In genomic region chr10:132515811-132516726, GRCh38 we compare ENCODE assay signal across 11 cellular contexts. TPM values are rescaled to one million over a fixed set of nuclear protein-coding genes. Genes with fewer than 3 reads are reported as not detected.
A peak's percentile ranks its signal among the peaks of the same experiment; 100 is the strongest.
DNase-seq lines count a peak whose midpoint lies in the region; ATAC-seq and TF ChIP-seq lines count a peak whose summit lies in the region.
"Had no signal": no experiment of that assay in that cellular context is flagged by ENCODE, and none has a peak within 500 bp of the region (broad histone marks: within the 10 kb centered on the region; RNA-seq: fewer than 3 reads in every experiment).

No MANE protein-coding gene starts in this region.

- ATAC-seq in HG02870 (IDR thresholded peaks at IDR 0.05; ENCODE audit: unreplicated experiment) (no peak), GM18858 (IDR thresholded peaks at IDR 0.05; ENCODE audit: unreplicated experiment) (no peak), HG03175 (IDR thresholded peaks at IDR 0.05; ENCODE audit: unreplicated experiment) (no peak)
- ATAC-seq: naive thymus-derived CD4-positive, alpha-beta T cell had no signal

- intact Hi-C loops in left ventricle myocardium inferior (cut with micrococcal nuclease) = no loop called here

- DNase-seq in NB4 (ENCODE audit: low read depth) (peak; percentile 96), left ventricle myocardium inferior (no peak), progenitor cell of endocrine pancreas (ENCODE audit: low spot score, unreplicated experiment) (no peak), HK-2 (ENCODE audit: unreplicated experiment) (no peak)
- DNase-seq: CD4-positive, CD25-positive, alpha-beta regulatory T cell; naive thymus-derived CD4-positive, alpha-beta T cell; NCI-H82 had no signal

- H3K27ac Mint-ChIP-seq in progenitor cell of endocrine pancreas = peak overlapping the region; percentile 94
- H3K27ac Mint-ChIP-seq: CD4-positive, CD25-positive, alpha-beta regulatory T cell; naive thymus-derived CD4-positive, alpha-beta T cell had no signal

- H3K4me1 Mint-ChIP-seq in progenitor cell of endocrine pancreas (ENCODE audit: low read depth) = peaks cover 20% of the 10 kb centered on the region

- TF ChIP-seq CTCF in NB4 (IDR thresholded peaks at IDR 0.05; ENCODE audit: low read depth, low read length) (no peak), left ventricle myocardium inferior (IDR thresholded peaks at IDR 0.05; ENCODE audit: borderline replicate concordance) (no peak), progenitor cell of endocrine pancreas (IDR thresholded peaks at IDR 0.05; ENCODE audit: unreplicated experiment) (no peak)

- peak overlapping the region in 7 of 11 experiments; percentile 29 to 82 (median 72); a peak in 14 of 22 replicates for H3K27ac ChIP-seq in BLaER1 treated with 17β-estradiol and CSF1 and Interleukin-3, amounts not matched to agents 10 nM and 100 nM
- H3K27ac ChIP-seq in left ventricle myocardium inferior (replicated peaks) = peak overlapping the region; percentile 97

- no peaks in the 10 kb centered on the region for H3K9me3 Mint-ChIP-seq in progenitor cell of endocrine pancreas (ENCODE audit: low read depth)

- H3K9me3 ChIP-seq in BLaER1 treated with 17β-estradiol and CSF1 and Interleukin-3, amounts not matched to agents 10 nM and 100 nM (replicated peaks in 1 of 11) = no peaks in the 10 kb centered on the region
- no peaks in the 10 kb centered on the region for H3K9me3 ChIP-seq in left ventricle myocardium inferior (replicated peaks)

- no peak overlapping the region for H3K4me3 Mint-ChIP-seq in progenitor cell of endocrine pancreas (ENCODE audit: low read depth)
- H3K4me3 Mint-ChIP-seq: CD4-positive, CD25-positive, alpha-beta regulatory T cell; naive thymus-derived CD4-positive, alpha-beta T cell had no signal

- TF ChIP-seq POLR2A in NB4 (IDR thresholded peaks at IDR 0.05; ENCODE audit: extremely low read depth, insufficient read length) = no peak

- H3K9ac ChIP-seq in BLaER1 treated with 17β-estradiol and CSF1 and Interleukin-3, amounts not matched to agents 10 nM and 100 nM = peak overlapping the region in 7 of 11 experiments; percentile 29 to 72 (median 64); a peak in 13 of 22 replicates

- no peaks in the 10 kb centered on the region for H3K36me3 Mint-ChIP-seq in progenitor cell of endocrine pancreas (ENCODE audit: insufficient read depth)
- H3K36me3 Mint-ChIP-seq: CD4-positive, CD25-positive, alpha-beta regulatory T cell had no signal

- H3K4me3 ChIP-seq in BLaER1 treated with 17β-estradiol and CSF1 and Interleukin-3, amounts not matched to agents 10 nM and 100 nM = peak overlapping the region in 3 of 10 experiments; percentile 10 to 29 (median 12); a peak in 3 of 20 replicates
- H3K4me3 ChIP-seq in NB4 (ENCODE audit: low read depth, low read length) (no peak overlapping the region), left ventricle myocardium inferior (peak overlapping the region; percentile 64)

- H3K27me3 ChIP-seq in BLaER1 treated with 17β-estradiol and CSF1 and Interleukin-3, amounts not matched to agents 10 nM and 100 nM = peaks cover 0 to 46% (median 0%) of the 10 kb centered on the region in 11 experiments; a peak in 4 of 22 replicates
- no peaks in the 10 kb centered on the region for H3K27me3 ChIP-seq in left ventricle myocardium inferior (ENCODE audit: low read depth)

- H3K4me1 ChIP-seq in BLaER1 treated with 17β-estradiol and CSF1 and Interleukin-3, amounts not matched to agents 10 nM and 100 nM = peaks cover 54 to 71% (median 68%) of the 10 kb centered on the region in 10 experiments
- peaks cover 79% of the 10 kb centered on the region for H3K4me1 ChIP-seq in left ventricle myocardium inferior

- H3K27me3 Mint-ChIP-seq in progenitor cell of endocrine pancreas = peaks cover 18% of the 10 kb centered on the region

- peaks cover 0 to 33% (median 0%) of the 10 kb centered on the region in 11 experiments; a peak in 4 of 22 replicates for H4K20me1 ChIP-seq in BLaER1 treated with 17β-estradiol and CSF1 and Interleukin-3, amounts not matched to agents 10 nM and 100 nM

- no peaks in the 10 kb centered on the region for H3K36me3 ChIP-seq in BLaER1 treated with 17β-estradiol and CSF1 and Interleukin-3, amounts not matched to agents 10 nM and 100 nM
- H3K36me3 ChIP-seq in left ventricle myocardium inferior = no peaks in the 10 kb centered on the region

- H3K4me2 ChIP-seq in BLaER1 treated with 17β-estradiol and CSF1 and Interleukin-3, amounts not matched to agents 10 nM and 100 nM = peak overlapping the region; percentile 79 to 98 (median 95)

RNA-seq across cellular contexts. Expression of gene INPP5A, which starts 21.5 kb away (rescaled TPM):
- 105 TPM for total RNA-seq in left ventricle myocardium inferior
- 30.0 and 30.6 TPM in 2 replicates for total RNA-seq in progenitor cell of endocrine pancreas
